Comparison of ENCODE assay signal across 1 cellular context in the genomic region with DNA sequence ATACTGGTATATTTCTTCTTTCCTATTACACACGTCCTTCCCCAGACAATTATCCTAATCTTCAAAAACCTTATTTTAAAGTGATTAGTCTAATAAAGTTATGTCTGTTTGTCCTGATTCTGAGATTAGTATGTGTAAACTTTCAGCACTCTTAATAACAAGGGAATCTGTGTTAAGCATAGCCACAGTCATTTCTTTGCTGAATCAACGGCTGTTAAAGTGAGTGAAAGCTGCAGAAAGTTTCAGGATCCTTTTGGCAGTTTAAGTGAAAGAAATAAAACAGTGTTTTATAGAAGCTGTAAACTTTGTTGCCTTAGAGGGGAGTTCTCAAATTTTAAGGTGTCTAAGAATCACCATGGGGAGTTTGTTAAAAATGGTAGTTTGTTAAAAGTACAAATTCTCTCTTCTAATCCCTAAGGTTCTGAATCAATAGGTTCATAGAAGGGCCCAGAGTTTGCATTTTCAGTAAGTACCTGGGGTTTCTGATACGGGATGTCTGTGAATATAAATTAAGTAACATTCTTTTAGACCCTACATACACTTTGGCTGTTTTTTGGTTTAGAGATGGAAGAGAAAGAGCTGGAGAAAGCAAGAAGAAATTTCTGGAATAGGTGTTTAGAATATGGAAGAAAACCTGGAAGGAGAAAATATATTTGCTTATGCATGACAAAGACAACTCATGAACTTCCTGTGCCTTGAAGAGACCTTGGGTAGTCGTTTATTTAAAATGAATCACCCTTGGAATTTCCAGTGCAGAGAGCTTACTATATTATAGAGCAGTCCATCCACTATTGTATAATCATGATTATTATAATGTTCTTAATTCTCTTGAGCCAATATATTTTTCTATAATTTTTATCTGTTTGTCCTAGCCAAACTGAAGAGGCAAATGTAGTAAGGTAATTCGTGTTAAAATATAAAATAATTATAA.
TF ChIP-seq lines count a peak whose summit lies in the region.

No MANE protein-coding gene starts in this region.

TF ChIP-seq in endothelial cell of umbilical vein, 7 proteins besides CTCF, POLR2A, EP300 and RAD21 (continued from another document):
- TF ChIP-seq FOS (IDR thresholded peaks at IDR 0.05; ENCODE audit: borderline replicate concordance, insufficient read depth, low read length) (peak; percentile 75), EZH2 (IDR thresholded peaks at IDR 0.05; ENCODE audit: borderline replicate concordance, low read depth, low read length, severe bottlenecking) (no peak), JUN (IDR thresholded peaks at IDR 0.05; ENCODE audit: borderline replicate concordance, insufficient read depth, insufficient read length, low read depth) (peak; percentile 2)
- TF ChIP-seq, protein P1, sequence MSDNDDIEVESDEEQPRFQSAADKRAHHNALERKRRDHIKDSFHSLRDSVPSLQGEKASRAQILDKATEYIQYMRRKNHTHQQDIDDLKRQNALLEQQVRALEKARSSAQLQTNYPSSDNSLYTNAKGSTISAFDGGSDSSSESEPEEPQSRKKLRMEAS (IDR thresholded peaks at IDR 0.05; ENCODE audit: insufficient read depth, insufficient read length): no peak
